1 cellular context compared by ENCODE assay signal in genomic region chr3:50617096-50617791, GRCh38.
TF ChIP-seq lines count a peak whose summit lies in the region.

MAPKAPK3 (plus strand) TSS chr3:50617151; CDS start chr3:50617566, 415 bp downstream.

TF ChIP-seq in HepG2, 621 proteins besides CTCF, POLR2A, EP300 and RAD21 (continued from another document and continues in another):
- 0 out of 2 replicates have a peak, but pooled peaks have one; percentile 58 for TF ChIP-seq POGK (CRISPR knock-in tag; conservative IDR thresholded peaks at IDR 0.05)
- no peak for TF ChIP-seq NFE2 (CRISPR knock-in tag; IDR thresholded peaks at IDR 0.05)
- no peak; the same call in 1 of the 2 replicates for TF ChIP-seq MAZ (IDR thresholded peaks at IDR 0.05; ENCODE audit: borderline replicate concordance, low read depth, low read length)
- TF ChIP-seq MAZ (CRISPR knock-in tag; IDR thresholded peaks at IDR 0.05; ENCODE audit: low read depth): peak; percentile 11; the same call in 1 of the 2 replicates
- no peak for TF ChIP-seq SRF (IDR thresholded peaks at IDR 0.05; ENCODE audit: low read depth, low read length)
- TF ChIP-seq FOXM1 (CRISPR knock-in tag; IDR thresholded peaks at IDR 0.05): no peak
- no peak; the same call in 1 of the 2 replicates for TF ChIP-seq TGIF2 (CRISPR knock-in tag; IDR thresholded peaks at IDR 0.05)
- TF ChIP-seq, protein P1, sequence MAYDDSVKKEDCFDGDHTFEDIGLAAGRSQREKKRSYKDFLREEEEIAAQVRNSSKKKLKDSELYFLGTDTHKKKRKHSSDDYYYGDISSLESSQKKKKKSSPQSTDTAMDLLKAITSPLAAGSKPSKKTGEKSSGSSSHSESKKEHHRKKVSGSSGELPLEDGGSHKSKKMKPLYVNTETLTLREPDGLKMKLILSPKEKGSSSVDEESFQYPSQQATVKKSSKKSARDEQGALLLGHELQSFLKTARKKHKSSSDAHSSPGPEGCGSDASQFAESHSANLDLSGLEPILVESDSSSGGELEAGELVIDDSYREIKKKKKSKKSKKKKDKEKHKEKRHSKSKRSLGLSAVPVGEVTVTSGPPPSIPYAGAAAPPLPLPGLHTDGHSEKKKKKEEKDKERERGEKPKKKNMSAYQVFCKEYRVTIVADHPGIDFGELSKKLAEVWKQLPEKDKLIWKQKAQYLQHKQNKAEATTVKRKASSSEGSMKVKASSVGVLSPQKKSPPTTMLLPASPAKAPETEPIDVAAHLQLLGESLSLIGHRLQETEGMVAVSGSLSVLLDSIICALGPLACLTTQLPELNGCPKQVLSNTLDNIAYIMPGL (CRISPR knock-in tag; IDR thresholded peaks at IDR 0.05; ENCODE audit: borderline replicate concordance in 1 of 2, low read depth in 1 of 2): peak in 1 of 2 experiments; percentile 46; a peak in 2 of 4 replicates
- peak; percentile 36; the same call in 1 of the 2 replicates for TF ChIP-seq NKX3-1 (CRISPR knock-in tag; IDR thresholded peaks at IDR 0.05)
- TF ChIP-seq CEBPB (IDR thresholded peaks at IDR 0.05; ENCODE audit: borderline replicate concordance, low read depth, low read length): peak; percentile 35; the same call in 1 of the 2 replicates
- no peak for TF ChIP-seq RELA (CRISPR knock-in tag; IDR thresholded peaks at IDR 0.05)
- TF ChIP-seq ETS1 (CRISPR knock-in tag; IDR thresholded peaks at IDR 0.05): 0 out of 2 replicates have a peak, but pooled peaks have one; percentile 61
- TF ChIP-seq RFXANK (CRISPR knock-in tag; IDR thresholded peaks at IDR 0.05): no peak
- peak; percentile 72; the same call in 1 of the 2 replicates for TF ChIP-seq ZNF33B (CRISPR knock-in tag; IDR thresholded peaks at IDR 0.05)
- peak; percentile 74; the same call in 1 of the 2 replicates for TF ChIP-seq ZNF264 (CRISPR knock-in tag; IDR thresholded peaks at IDR 0.05)
- no peak for TF ChIP-seq ZNF549 (CRISPR knock-in tag; IDR thresholded peaks at IDR 0.05)
- peak; percentile 46; the same call in 1 of the 2 replicates for TF ChIP-seq YEATS4 (CRISPR knock-in tag; IDR thresholded peaks at IDR 0.05; ENCODE audit: borderline replicate concordance)
- peak; percentile 15; the same call in 1 of the 2 replicates for TF ChIP-seq ZNF776 (CRISPR knock-in tag; IDR thresholded peaks at IDR 0.05)
- TF ChIP-seq SIX1 (CRISPR knock-in tag; IDR thresholded peaks at IDR 0.05; ENCODE audit: borderline replicate concordance): no peak
- no peak for TF ChIP-seq ZNF558 (CRISPR knock-in tag; IDR thresholded peaks at IDR 0.05; ENCODE audit: borderline replicate concordance)
- no peak for TF ChIP-seq SKI (IDR thresholded peaks at IDR 0.05; ENCODE audit: partially characterized antibody)
- no peak for TF ChIP-seq ZNF773 (CRISPR knock-in tag; IDR thresholded peaks at IDR 0.05; ENCODE audit: borderline replicate concordance)
- peak; percentile 57 for TF ChIP-seq ZNF883 (CRISPR knock-in tag; IDR thresholded peaks at IDR 0.05; ENCODE audit: not compliant biosample characterization)
- 0 out of 2 replicates have a peak, but pooled peaks have one; percentile 53 for TF ChIP-seq ZNF546 (CRISPR knock-in tag; conservative IDR thresholded peaks at IDR 0.05)
- TF ChIP-seq ZKSCAN5 (CRISPR knock-in tag; IDR thresholded peaks at IDR 0.05): no peak
- peak; percentile 57 for TF ChIP-seq TAF1 (CRISPR knock-in tag; IDR thresholded peaks at IDR 0.05)
- no peak; the same call in 1 of the 2 replicates for TF ChIP-seq KDM5A (IDR thresholded peaks at IDR 0.05; ENCODE audit: borderline replicate concordance, low read length)
- TF ChIP-seq ZBTB40 (IDR thresholded peaks at IDR 0.05): no peak
- TF ChIP-seq ZBTB40 (CRISPR knock-in tag; IDR thresholded peaks at IDR 0.05): 0 out of 2 replicates have a peak, but pooled peaks have one; percentile 30
- no peak for TF ChIP-seq MNT (IDR thresholded peaks at IDR 0.05)
- TF ChIP-seq, protein P2, sequence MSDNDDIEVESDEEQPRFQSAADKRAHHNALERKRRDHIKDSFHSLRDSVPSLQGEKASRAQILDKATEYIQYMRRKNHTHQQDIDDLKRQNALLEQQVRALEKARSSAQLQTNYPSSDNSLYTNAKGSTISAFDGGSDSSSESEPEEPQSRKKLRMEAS (IDR thresholded peaks at IDR 0.05): peak; percentile 41; the same call in 1 of the 2 replicates
- no peak for TF ChIP-seq ZNF614 (CRISPR knock-in tag; IDR thresholded peaks at IDR 0.05; ENCODE audit: borderline replicate concordance)
- peak; percentile 60 for TF ChIP-seq YY1 (IDR thresholded peaks at IDR 0.05; ENCODE audit: insufficient read depth, insufficient replicate concordance, low read depth, low read length)
- TF ChIP-seq, protein P3, sequence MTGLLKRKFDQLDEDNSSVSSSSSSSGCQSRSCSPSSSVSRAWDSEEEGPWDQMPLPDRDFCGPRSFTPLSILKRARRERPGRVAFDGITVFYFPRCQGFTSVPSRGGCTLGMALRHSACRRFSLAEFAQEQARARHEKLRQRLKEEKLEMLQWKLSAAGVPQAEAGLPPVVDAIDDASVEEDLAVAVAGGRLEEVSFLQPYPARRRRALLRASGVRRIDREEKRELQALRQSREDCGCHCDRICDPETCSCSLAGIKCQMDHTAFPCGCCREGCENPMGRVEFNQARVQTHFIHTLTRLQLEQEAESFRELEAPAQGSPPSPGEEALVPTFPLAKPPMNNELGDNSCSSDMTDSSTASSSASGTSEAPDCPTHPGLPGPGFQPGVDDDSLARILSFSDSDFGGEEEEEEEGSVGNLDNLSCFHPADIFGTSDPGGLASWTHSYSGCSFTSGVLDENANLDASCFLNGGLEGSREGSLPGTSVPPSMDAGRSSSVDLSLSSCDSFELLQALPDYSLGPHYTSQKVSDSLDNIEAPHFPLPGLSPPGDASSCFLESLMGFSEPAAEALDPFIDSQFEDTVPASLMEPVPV (CRISPR knock-in tag; IDR thresholded peaks at IDR 0.05): peak; percentile 64; the same call in 1 of the 2 replicates
- TF ChIP-seq, protein P4, sequence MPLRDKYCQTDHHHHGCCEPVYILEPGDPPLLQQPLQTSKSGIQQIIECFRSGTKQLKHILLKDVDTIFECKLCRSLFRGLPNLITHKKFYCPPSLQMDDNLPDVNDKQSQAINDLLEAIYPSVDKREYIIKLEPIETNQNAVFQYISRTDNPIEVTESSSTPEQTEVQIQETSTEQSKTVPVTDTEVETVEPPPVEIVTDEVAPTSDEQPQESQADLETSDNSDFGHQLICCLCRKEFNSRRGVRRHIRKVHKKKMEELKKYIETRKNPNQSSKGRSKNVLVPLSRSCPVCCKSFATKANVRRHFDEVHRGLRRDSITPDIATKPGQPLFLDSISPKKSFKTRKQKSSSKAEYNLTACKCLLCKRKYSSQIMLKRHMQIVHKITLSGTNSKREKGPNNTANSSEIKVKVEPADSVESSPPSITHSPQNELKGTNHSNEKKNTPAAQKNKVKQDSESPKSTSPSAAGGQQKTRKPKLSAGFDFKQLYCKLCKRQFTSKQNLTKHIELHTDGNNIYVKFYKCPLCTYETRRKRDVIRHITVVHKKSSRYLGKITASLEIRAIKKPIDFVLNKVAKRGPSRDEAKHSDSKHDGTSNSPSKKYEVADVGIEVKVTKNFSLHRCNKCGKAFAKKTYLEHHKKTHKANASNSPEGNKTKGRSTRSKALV (CRISPR knock-in tag; IDR thresholded peaks at IDR 0.05): 0 out of 2 replicates have a peak, but pooled peaks have one; percentile 38
- TF ChIP-seq TERF1 (CRISPR knock-in tag; IDR thresholded peaks at IDR 0.05): no peak
- peak; percentile 53 for TF ChIP-seq HNF4A (CRISPR knock-in tag; IDR thresholded peaks at IDR 0.05)
